8 cellular contexts compared by ENCODE assay signal in the genomic region with DNA sequence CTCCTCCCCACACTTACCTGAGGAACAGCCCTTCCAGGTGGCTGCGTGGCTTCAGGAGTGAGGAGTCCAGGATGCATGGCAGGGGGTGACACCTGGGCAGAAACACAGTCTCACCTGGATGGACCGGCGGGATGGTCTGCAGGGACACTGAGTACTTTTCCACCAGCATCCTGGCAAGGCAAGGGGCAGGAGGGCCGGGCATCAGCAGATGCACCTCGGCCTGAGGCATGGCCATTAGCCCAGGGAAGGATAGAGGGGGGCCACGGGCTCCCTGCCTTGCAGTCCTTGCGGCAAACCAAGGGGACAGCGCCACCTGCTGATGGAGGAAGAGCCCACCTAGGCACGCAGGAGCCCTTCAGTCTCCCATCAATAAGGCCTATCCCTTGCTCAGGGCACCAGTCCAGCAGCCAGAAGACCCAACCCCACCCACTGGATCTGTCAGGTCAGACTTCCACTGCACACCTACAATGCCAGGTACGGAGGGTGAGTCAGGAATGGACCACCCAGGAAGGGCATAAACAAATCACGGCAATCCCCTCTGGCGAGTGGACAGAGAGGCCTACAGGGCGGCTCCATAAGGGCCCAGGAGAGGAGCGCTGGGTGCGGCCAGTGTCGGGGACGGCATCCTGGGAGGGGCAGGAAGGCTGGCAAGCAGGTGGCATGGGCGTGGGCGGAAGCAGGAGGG. TPM values are rescaled to one million over a fixed set of nuclear protein-coding genes. Genes with fewer than 3 reads are reported as not detected.
DNase-seq lines count a peak whose midpoint lies in the region; ATAC-seq, FAIRE-seq and TF ChIP-seq lines count a peak whose summit lies in the region.

No MANE protein-coding gene starts in this region.

- H4K20me1 ChIP-seq in mammary epithelial cell (ENCODE audit: insufficient read depth, low read length) (no peaks in the 10 kb centered on the region), keratinocyte (ENCODE audit: control insufficient read depth, extremely low read depth, insufficient read depth, low read length) (no peaks in the 10 kb centered on the region)

- no peaks in the 10 kb centered on the region for H3K9me3 ChIP-seq in mammary epithelial cell (replicated peaks; ENCODE audit: insufficient read depth, low read length)
- H3K9me3 ChIP-seq in keratinocyte (ENCODE audit: control insufficient read depth, low read depth, low read length): no peaks in the 10 kb centered on the region

- no peaks in the 10 kb centered on the region for H3K9me1 ChIP-seq in keratinocyte (ENCODE audit: control insufficient read depth, extremely low read depth, insufficient read depth, low read length)

- H3K79me2 ChIP-seq in mammary epithelial cell (ENCODE audit: insufficient read depth, low read length) (no peaks in the 10 kb centered on the region), keratinocyte (ENCODE audit: control insufficient read depth, insufficient read depth, low read length) (no peaks in the 10 kb centered on the region)

- H3K27me3 ChIP-seq in mammary epithelial cell (ENCODE audit: insufficient read depth, low read length) (no peaks in the 10 kb centered on the region), keratinocyte (ENCODE audit: control insufficient read depth, extremely low read depth, insufficient read depth, low read length) (no peaks in the 10 kb centered on the region)

- H3K4me3 ChIP-seq in mammary epithelial cell (replicated peaks in 1 of 3; ENCODE audit: insufficient read depth in 1 of 3, low read depth in 2 of 3, low read length in 3 of 3) (no peak overlapping the region), keratinocyte (ENCODE audit: control insufficient read depth in 2 of 3, extremely low read depth in 1 of 3, insufficient read depth in 2 of 3, low read depth in 1 of 3, low read length in 3 of 3) (no peak overlapping the region)

- no TSS peak for BruUV-seq in mammary epithelial cell (replicated peaks; lab: Mats Ljungman, UMichigan)

- no peak overlapping the region for H3K9ac ChIP-seq in mammary epithelial cell (ENCODE audit: insufficient read depth, low read length)
- H3K9ac ChIP-seq in keratinocyte (ENCODE audit: control insufficient read depth, extremely low read depth, insufficient read depth, low read length): no peak overlapping the region

- no peaks in the 10 kb centered on the region for H3K36me3 ChIP-seq in mammary epithelial cell (ENCODE audit: insufficient read depth, low read length)
- no peaks in the 10 kb centered on the region for H3K36me3 ChIP-seq in keratinocyte (ENCODE audit: control insufficient read depth in 2 of 2, extremely low read depth in 1 of 2, insufficient read depth in 2 of 2, low read length in 2 of 2)

- POLR2A ChIA-PET in GM10248 (lab: Yijun Ruan, JAX): no interaction called here

- ATAC-seq in HG03066 (IDR thresholded peaks at IDR 0.05; ENCODE audit: low read depth, unreplicated experiment): peak; percentile 84

- 28% methylated on average over 13 of the region's 19 CpGs for WGBS in mammary epithelial cell (ENCODE audit: low coverage, missing lambda C conversion rate)

- CTCF ChIA-PET in GM10248 (lab: Yijun Ruan, JAX): interaction anchor here (0.8 to 3.2 kb wide), 9 partner anchors 9 to 153 kb away, joined by 3 to 32 read pairs (median 3); partner anchors contain the start of genes ANKRD36 and ANKRD39
- CTCF ChIA-PET in mammary epithelial cell (lab: Charles Lee; ENCODE audit: low non-redundant PET): no interaction called here

- DNase-seq in GM10248 (ENCODE audit: extremely low spot score) (peak; percentile 89), NCI-H345 treated with DMSO at 0.1 percent for 48 hours (lab: John Stamatoyannopoulos, UW; ENCODE audit: unreplicated experiment) (peak; percentile 60), mammary epithelial cell (peak; percentile 54), keratinocyte (ENCODE audit: low read depth, low spot score) (peak; percentile 35), cortex of kidney (lab: John Stamatoyannopoulos, UW) (no peak)
- DNase-seq in activated CD4-positive, CD25-positive, alpha-beta regulatory T cell (lab: John Stamatoyannopoulos, UW): peak; percentile 63 to 75 (median 71)
- DNase-seq in stimulated activated CD4-positive, alpha-beta T cell treated with anti-CD3 and anti-CD28 coated beads, Interleukin-1b, Interleukin-23, amount 100 ng/mL, for 4 hours (ENCODE audit: low read depth in 2 of 2): peak; percentile 77 to 80

- FAIRE-seq in keratinocyte (lab: Jason Lieb, UNC): no peak

- H3K4me1 ChIP-seq in mammary epithelial cell (ENCODE audit: insufficient read depth, low read length) (peaks cover 10% of the 10 kb centered on the region), keratinocyte (ENCODE audit: control insufficient read depth, extremely low read depth, insufficient read depth, low read length) (peaks cover 10% of the 10 kb centered on the region)

- no peak overlapping the region for H3K4me2 ChIP-seq in mammary epithelial cell (ENCODE audit: insufficient read depth, low read depth, low read length)
- no peak overlapping the region for H3K4me2 ChIP-seq in keratinocyte (ENCODE audit: control insufficient read depth, extremely low read depth, insufficient read depth, low read depth, low read length)

- in situ Hi-C loops in mammary epithelial cell (cut with MboI; ENCODE audit: low sequenced_read_pairs in 2 of 2): no loop called here

- intact Hi-C loops in mammary epithelial cell (cut with micrococcal nuclease): loop anchor here (1.0 to 10.0 kb wide), 5 partner anchors 102 to 408 kb away; partner anchors contain the start of genes ANKRD36, ANKRD39 and CNNM3

- H2AFZ ChIP-seq in mammary epithelial cell (ENCODE audit: low read depth, low read length) (peak overlapping the region; percentile 57), keratinocyte (ENCODE audit: control insufficient read depth, low read length) (no peak overlapping the region)

- TF ChIP-seq CTCF in GM10248 (IDR thresholded peaks at IDR 0.05; ENCODE audit: control extremely low read depth, extremely low read depth, low read depth, missing control alignments): peak; percentile 91
- TF ChIP-seq CTCF in mammary epithelial cell (conservative IDR thresholded peaks at IDR 0.05 in 1 of 2, IDR thresholded peaks at IDR 0.05 in 1 of 2; ENCODE audit: extremely low read depth in 1 of 2, insufficient read depth in 1 of 2, low read depth in 1 of 2, low read length in 2 of 2): peak; percentile 91 to 95
- TF ChIP-seq CTCF in keratinocyte (optimal IDR thresholded peaks at IDR 0.05 in 1 of 3, IDR thresholded peaks at IDR 0.05 in 1 of 3, conservative IDR thresholded peaks at IDR 0.05 in 1 of 3; ENCODE audit: extremely low read depth in 1 of 3, insufficient read depth in 2 of 3, low read length in 3 of 3): peak; percentile 92 to 98 (median 97)

- H3K27ac ChIP-seq in mammary epithelial cell (ENCODE audit: insufficient read depth, low read depth, low read length): no peak overlapping the region
- no peak overlapping the region for H3K27ac ChIP-seq in keratinocyte (ENCODE audit: control insufficient read depth, insufficient read depth, low read length)

- dilution Hi-C loops in mammary epithelial cell (cut with HindIII; ENCODE audit: low sequenced_read_pairs) (no loop called here), keratinocyte (cut with MboI; ENCODE audit: extremely low pct_ligation_motif_present, low sequenced_read_pairs) (no loop called here)

RNA-seq across cellular contexts. Expression of gene FAM178B, which starts 26.0 kb away (rescaled TPM):
- total RNA-seq in mammary epithelial cell: under 1 TPM in 1 of 2 donors, not detected in 1; 0.17 TPM
- polyA plus RNA-seq in mammary epithelial cell (not detected), keratinocyte (0.09 to 0.12 TPM in 2 of 3 replicates, not detected in the other)
- polyA minus RNA-seq in mammary epithelial cell (not detected), keratinocyte (not detected in 3 replicates)
- not detected for polyA plus RNA-seq in keratinocyte (2011; ENCODE audit: low read depth)
- not detected in 2 replicates for polyA plus RNA-seq in keratinocyte (2011; cell fraction: cytosol; rRNA removed)
- polyA plus RNA-seq in keratinocyte (2011; cell fraction: nucleus; rRNA removed): not detected in 2 replicates
- 0.17 TPM in 1 of 2 replicates, not detected in the other for polyA plus RNA-seq in keratinocyte (2012; ENCODE audit: low replicate concordance)
- polyA minus RNA-seq in keratinocyte (2011; cell fraction: cytosol; rRNA and poly(A)+ RNA removed): not detected
- polyA minus RNA-seq in keratinocyte (2011; cell fraction: nucleus; rRNA and poly(A)+ RNA removed): not detected in 2 replicates
